1 cellular context compared by ENCODE assay signal in genomic region chr22:23513705-23514104, GRCh38.
A peak's percentile ranks its signal among the peaks of the same experiment; 100 is the strongest.
TF ChIP-seq lines count a peak whose summit lies in the region.

No MANE protein-coding gene starts in this region.

TF ChIP-seq in HepG2, 621 proteins besides CTCF, POLR2A, EP300 and RAD21 (continued from another document):
- TF ChIP-seq MED8 (CRISPR knock-in tag; IDR thresholded peaks at IDR 0.05; ENCODE audit: insufficient replicate concordance): no peak
- TF ChIP-seq U2AF2 (IDR thresholded peaks at IDR 0.05; ENCODE audit: low read depth, low read length): no peak
- no peak for TF ChIP-seq ZNF343 (CRISPR knock-in tag; IDR thresholded peaks at IDR 0.05)
- no peak for TF ChIP-seq HDAC6 (IDR thresholded peaks at IDR 0.05; ENCODE audit: low read depth, low read length)
- TF ChIP-seq ZBTB39 (CRISPR knock-in tag; IDR thresholded peaks at IDR 0.05): no peak
- no peak for TF ChIP-seq ZNF766 (CRISPR knock-in tag; IDR thresholded peaks at IDR 0.05; ENCODE audit: borderline replicate concordance)
- TF ChIP-seq HNRNPLL (IDR thresholded peaks at IDR 0.05; ENCODE audit: low read depth, low read length, poor library complexity, severe bottlenecking): no peak
- TF ChIP-seq SNAPC5 (CRISPR knock-in tag; IDR thresholded peaks at IDR 0.05; ENCODE audit: borderline replicate concordance): no peak
- TF ChIP-seq SNAI1 (CRISPR knock-in tag; IDR thresholded peaks at IDR 0.05; ENCODE audit: borderline replicate concordance): no peak
- no peak for TF ChIP-seq UBTF (CRISPR knock-in tag; IDR thresholded peaks at IDR 0.05)
- TF ChIP-seq ZNF792 (CRISPR knock-in tag; IDR thresholded peaks at IDR 0.05): no peak
- TF ChIP-seq ZBTB14 (CRISPR knock-in tag; IDR thresholded peaks at IDR 0.05): no peak
- TF ChIP-seq ZNF768 (CRISPR knock-in tag; IDR thresholded peaks at IDR 0.05): peak; percentile 99
- peak; percentile 82 for TF ChIP-seq ZMYM3 (CRISPR knock-in tag; IDR thresholded peaks at IDR 0.05)
